In the genomic region with DNA sequence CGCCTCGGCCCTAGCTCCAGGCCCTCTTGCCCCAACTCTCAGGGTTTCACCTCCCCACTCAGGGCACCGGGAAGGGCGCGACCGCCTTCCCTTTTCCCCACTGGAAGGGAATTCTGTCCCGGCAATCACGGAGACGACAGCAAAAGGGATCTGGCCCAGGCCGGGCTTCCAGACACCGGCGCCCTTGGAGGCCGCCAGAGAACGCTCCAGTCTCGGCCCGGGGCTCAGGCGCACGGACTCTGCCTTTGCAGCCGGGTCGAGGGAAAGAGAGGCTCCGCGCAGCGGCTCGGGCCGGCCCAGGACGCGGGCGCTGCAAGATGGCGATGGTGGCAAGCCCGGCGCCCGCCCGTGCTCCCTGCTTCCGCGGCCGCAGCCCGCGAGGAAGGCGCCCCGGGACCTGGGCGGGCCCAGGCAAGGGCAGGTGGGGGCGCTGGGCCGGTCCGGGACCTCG, we compare ENCODE assay signal across 1 cellular context.
TF ChIP-seq lines count a peak whose summit lies in the region.

No MANE protein-coding gene starts in this region.

TF ChIP-seq in SK-N-SH, 30 proteins besides CTCF, POLR2A, EP300 and RAD21:
- TF ChIP-seq MAX (IDR thresholded peaks at IDR 0.05; ENCODE audit: low read depth) (peak; percentile 7; the same call in 1 of the 2 replicates), ELF1 (IDR thresholded peaks at IDR 0.05) (no peak), CHD2 (IDR thresholded peaks at IDR 0.05; ENCODE audit: low read length, partially characterized antibody) (no peak), RCOR1 (IDR thresholded peaks at IDR 0.05; ENCODE audit: low read length) (no peak)
